7 cellular contexts compared by ENCODE assay signal in the genomic region with DNA sequence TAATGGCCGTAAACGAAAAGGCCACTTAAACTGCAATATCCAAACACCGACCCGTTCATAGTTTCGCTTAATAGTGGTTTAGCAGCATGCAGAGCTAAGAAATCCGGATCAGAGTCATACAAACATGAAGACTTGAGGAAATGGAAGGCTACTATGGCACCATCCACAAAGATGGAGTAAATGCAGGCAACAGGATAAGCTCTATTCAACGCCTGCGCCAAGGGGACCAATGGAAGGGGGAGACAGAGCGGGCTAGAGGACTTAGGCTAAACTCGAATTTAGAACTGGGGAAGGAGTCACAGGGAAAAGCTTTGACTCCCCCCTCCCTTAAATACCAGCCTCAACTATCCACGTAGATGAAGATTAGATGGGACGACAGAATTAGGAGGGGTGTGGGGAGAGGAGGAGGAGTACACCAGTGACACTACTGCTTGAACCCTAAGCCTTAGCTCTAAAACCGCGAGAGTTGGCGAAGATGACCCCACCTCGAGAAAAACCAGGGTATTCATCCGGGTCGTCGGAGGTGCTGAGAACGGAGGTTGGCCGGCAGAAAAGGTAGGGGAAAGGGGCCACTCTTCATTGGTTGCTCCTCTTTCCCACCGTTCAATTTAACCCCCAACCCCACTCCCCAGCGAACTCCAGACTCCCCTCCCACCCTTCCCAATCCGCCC. TPM values are rescaled to one million over a fixed set of nuclear protein-coding genes. Genes with fewer than 3 reads are reported as not detected.
A peak's percentile ranks its signal among the peaks of the same experiment; 100 is the strongest.
DNase-seq lines count a peak whose midpoint lies in the region; ATAC-seq and TF ChIP-seq lines count a peak whose summit lies in the region.

No MANE protein-coding gene starts in this region.

- H2BK12ac ChIP-seq in mesenchymal stem cell (ENCODE audit: low read length in 2 of 2): no peak overlapping the region

- no peak overlapping the region for H2BK5ac ChIP-seq in mesenchymal stem cell (ENCODE audit: low read depth, low read length, poor library complexity, severe bottlenecking)

- H3K27ac ChIP-seq in colonic mucosa: peak overlapping the region; percentile 81
- peak overlapping the region; percentile 82 for H3K27ac ChIP-seq in mesenchymal stem cell (ENCODE audit: low read length, poor library complexity, severe bottlenecking)
- peak overlapping the region; percentile 74 for H3K27ac ChIP-seq in temporal lobe (ENCODE audit: low read depth, low read length)

- no peak overlapping the region for H2AK5ac ChIP-seq in mesenchymal stem cell (ENCODE audit: low read length, severe bottlenecking)

- H3K9ac ChIP-seq in colonic mucosa (ENCODE audit: low read depth in 2 of 2, low read length in 2 of 2) (peak overlapping the region; percentile 71 to 73), mesenchymal stem cell (ENCODE audit: low read length) (peak overlapping the region; percentile 98)

- no peak overlapping the region for H3K4ac ChIP-seq in mesenchymal stem cell (ENCODE audit: low read depth in 1 of 2, low read length in 2 of 2)

- peak overlapping the region; percentile 51 for H3K4me3 ChIP-seq in colonic mucosa
- H3K4me3 ChIP-seq in mesenchymal stem cell (ENCODE audit: insufficient read depth in 1 of 2, low read depth in 1 of 2, low read length in 2 of 2): peak overlapping the region; percentile 66 to 79

- H3K9me3 ChIP-seq in colonic mucosa (no peaks in the 10 kb centered on the region), mesenchymal stem cell (ENCODE audit: control insufficient read depth, low read length) (no peaks in the 10 kb centered on the region)

- H3K36me3 ChIP-seq in colonic mucosa: no peaks in the 10 kb centered on the region
- H3K36me3 ChIP-seq in mesenchymal stem cell (ENCODE audit: control insufficient read depth in 1 of 2, insufficient read depth in 2 of 2, low read depth in 1 of 2, low read length in 2 of 2): peaks cover 0 to 34% of the 10 kb centered on the region in 2 experiments

- DNase-seq in GM10248 (ENCODE audit: extremely low spot score) (peak; percentile 16), MV-4-11 (lab: John Stamatoyannopoulos, UW) (peak; percentile 0), T-helper 2 cell (peak in 4 of 5 experiments; percentile 8 to 77 (median 15)), colonic mucosa (no peak), mesenchymal stem cell (peak; percentile 82)

- peak overlapping the region; percentile 77 for H3K4me2 ChIP-seq in mesenchymal stem cell (ENCODE audit: low read length, poor library complexity, severe bottlenecking)

- H3K23ac ChIP-seq in mesenchymal stem cell (ENCODE audit: low read length in 2 of 2): no peak overlapping the region

- TF ChIP-seq CTCF in GM10248 (IDR thresholded peaks at IDR 0.05; ENCODE audit: control extremely low read depth, extremely low read depth, low read depth, missing control alignments) (no peak), colonic mucosa (IDR thresholded peaks at IDR 0.05) (no peak)

- no peak overlapping the region for H3K14ac ChIP-seq in mesenchymal stem cell (ENCODE audit: low read length in 2 of 2)

- H2BK15ac ChIP-seq in mesenchymal stem cell (ENCODE audit: low read depth, poor library complexity, severe bottlenecking): no peak overlapping the region

- H3K18ac ChIP-seq in mesenchymal stem cell (ENCODE audit: low read depth in 1 of 2, low read length in 2 of 2): peak overlapping the region; percentile 45 to 48

- no peak overlapping the region for H2BK120ac ChIP-seq in mesenchymal stem cell (ENCODE audit: low read depth, low read length)

- H3K27me3 ChIP-seq in colonic mucosa (no peaks in the 10 kb centered on the region), mesenchymal stem cell (ENCODE audit: control insufficient read depth in 1 of 2, insufficient read depth in 1 of 2, low read length in 2 of 2) (no peaks in the 10 kb centered on the region)

- CTCF ChIA-PET in GM10248 (lab: Yijun Ruan, JAX): no interaction called here

- POLR2A ChIA-PET in GM10248 (lab: Yijun Ruan, JAX): interaction anchor here (0.6 kb wide), 1 partner anchor 11 kb away, joined by 7 read pairs; no protein-coding TSS in a partner anchor

- peak overlapping the region; percentile 89 for H4K91ac ChIP-seq in mesenchymal stem cell (ENCODE audit: low read length)

- H4K8ac ChIP-seq in mesenchymal stem cell (ENCODE audit: low read length): peak overlapping the region; percentile 94

- 8% methylated on average over 5 of the region's 24 CpGs for WGBS in mesenchymal stem cell

- H3K79me1 ChIP-seq in mesenchymal stem cell (replicated peaks; ENCODE audit: low read length, poor library complexity, severe bottlenecking): no peaks in the 10 kb centered on the region

- intact Hi-C loops in colonic mucosa (cut with DNase I): no loop called here

- H2AFZ ChIP-seq in mesenchymal stem cell (ENCODE audit: low read depth, low read length): no peak overlapping the region

- no peaks in the 10 kb centered on the region for H3K4me1 ChIP-seq in colonic mucosa
- peaks cover 1% of the 10 kb centered on the region for H3K4me1 ChIP-seq in mesenchymal stem cell (ENCODE audit: control insufficient read depth, insufficient read depth, low read depth, low read length)

- ATAC-seq in GM19397 (IDR thresholded peaks at IDR 0.05; ENCODE audit: unreplicated experiment): no peak

RNA-seq across cellular contexts. Expression of gene HUWE1, which starts 3.5 kb away (rescaled TPM):
- total RNA-seq in colonic mucosa (100 to 1,000 TPM; 116 to 169 TPM), temporal lobe (113 TPM)
- polyA plus RNA-seq in mesenchymal stem cell (2013, experiment 1 of 2): 28.1 TPM
- polyA plus RNA-seq in mesenchymal stem cell (2013, experiment 2 of 2): 25.9 TPM
